8 cellular contexts compared by ENCODE assay signal in the genomic region with DNA sequence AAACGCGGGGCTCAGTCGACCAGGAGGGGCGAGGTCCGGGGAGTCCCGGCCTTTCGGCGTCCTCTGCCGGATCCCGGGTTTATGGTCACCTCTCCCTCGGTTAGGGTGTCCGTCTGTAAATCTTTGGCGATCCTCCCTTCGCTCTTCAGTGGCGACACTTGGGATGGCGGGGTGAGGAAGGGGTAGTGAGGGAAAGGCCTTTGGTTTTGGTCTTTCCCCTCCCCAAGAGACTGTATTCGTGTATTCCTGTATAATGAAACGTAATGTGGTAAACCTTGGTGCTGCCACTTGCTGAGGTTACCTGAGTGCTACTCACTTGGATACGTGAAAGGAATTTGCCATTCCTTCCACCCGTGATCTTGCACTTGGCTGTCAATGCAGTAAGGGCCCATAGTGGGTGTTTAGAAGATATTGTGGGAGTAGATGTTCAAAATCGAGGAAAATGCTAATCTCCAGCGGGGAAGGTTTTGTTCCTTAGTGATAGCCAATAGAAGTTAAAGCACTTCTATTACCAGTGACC. TPM values are rescaled to one million over a fixed set of nuclear protein-coding genes. Genes with fewer than 3 reads are reported as not detected.
A peak's percentile ranks its signal among the peaks of the same experiment; 100 is the strongest.
DNase-seq lines count a peak whose midpoint lies in the region; ATAC-seq and TF ChIP-seq lines count a peak whose summit lies in the region.

No MANE protein-coding gene starts in this region.

- WGBS in right lobe of liver (ENCODE audit: insufficient coverage, low coverage, low lambda C conversion rate, missing lambda C conversion rate): 5% methylated on average over 10 of the region's 22 CpGs
- 3 to 38% methylated on average over 1 to 22 of the region's 22 CpGs for WGBS in transverse colon (ENCODE audit: low coverage in 1 of 2), 2 donors

- H3K36me3 ChIP-seq in right lobe of liver: peaks cover 0 to 11% (median 2%) of the 10 kb centered on the region in 4 donors
- no peaks in the 10 kb centered on the region for H3K36me3 ChIP-seq in transverse colon

- in situ Hi-C loops in transverse colon (cut with MboI; ENCODE audit: low pct_ligation_motif_present in 1 of 4, low pct_unique_long_range_greater_than_20kb in 1 of 4, low sequenced_read_pairs in 3 of 4): no loop called here

- peak overlapping the region; percentile 76 to 89 (median 85) for H3K4me3 ChIP-seq in right lobe of liver
- H3K4me3 ChIP-seq in transverse colon: peak overlapping the region; percentile 63 to 89 (median 76)

- H3K36me3 Mint-ChIP-seq in activated naive CD8-positive, alpha-beta T cell treated with anti-CD3 and anti-CD28 coated beads, Interleukin-2, amount 50 U/mL, for 24 hours (ENCODE audit: low read depth): peaks cover 24% of the 10 kb centered on the region

- intact Hi-C loops in right lobe of liver (cut with DNase I): no loop called here
- intact Hi-C loops in transverse colon (cut with DNase I; ENCODE audit: low total_unique reads): no loop called here

- DNase-seq in GM10266 (ENCODE audit: extremely low spot score): no peak
- no peak for DNase-seq in activated naive CD8-positive, alpha-beta T cell treated with anti-CD3 and anti-CD28 coated beads, Interleukin-2, amount 50 U/mL, for 24 hours
- DNase-seq in right lobe of liver: no peak
- DNase-seq in transverse colon: no peak
- no peak for DNase-seq in HK-2 (ENCODE audit: unreplicated experiment)
- no peak for DNase-seq in NCI-H226

- no peaks in the 10 kb centered on the region for H3K27me3 ChIP-seq in right lobe of liver
- no peaks in the 10 kb centered on the region for H3K27me3 ChIP-seq in transverse colon

- no peak for TF ChIP-seq EP300 in transverse colon (IDR thresholded peaks at IDR 0.05; ENCODE audit: low read depth)

- H3K4me1 ChIP-seq in right lobe of liver (peaks cover 0 to 7% (median 3%) of the 10 kb centered on the region in 4 donors), transverse colon (peaks cover 0 to 39% (median 15%) of the 10 kb centered on the region in 4 donors)

- H3K27ac Mint-ChIP-seq in activated naive CD8-positive, alpha-beta T cell treated with anti-CD3 and anti-CD28 coated beads, Interleukin-2, amount 50 U/mL, for 24 hours: peak overlapping the region; percentile 98

- no peaks in the 10 kb centered on the region for H3K9me3 Mint-ChIP-seq in activated naive CD8-positive, alpha-beta T cell treated with anti-CD3 and anti-CD28 coated beads, Interleukin-2, amount 50 U/mL, for 24 hours

- H3K27me3 Mint-ChIP-seq in activated naive CD8-positive, alpha-beta T cell treated with anti-CD3 and anti-CD28 coated beads, Interleukin-2, amount 50 U/mL, for 24 hours: no peaks in the 10 kb centered on the region

- H3K27ac ChIP-seq in right lobe of liver (peak overlapping the region; percentile 80 to 93 (median 85)), transverse colon (peak overlapping the region; percentile 84 to 96 (median 94))

- TF ChIP-seq CTCF in GM10266 (IDR thresholded peaks at IDR 0.05; ENCODE audit: control insufficient read depth, insufficient read depth, low read depth, missing control alignments): peak; percentile 19
- no peak for TF ChIP-seq CTCF in right lobe of liver (IDR thresholded peaks at IDR 0.05)
- peak in 3 of 5 experiments; percentile 11 to 42 (median 35) for TF ChIP-seq CTCF in transverse colon (IDR thresholded peaks at IDR 0.05)

- peak overlapping the region; percentile 97 for H3K4me3 Mint-ChIP-seq in activated naive CD8-positive, alpha-beta T cell treated with anti-CD3 and anti-CD28 coated beads, Interleukin-2, amount 50 U/mL, for 24 hours

- ATAC-seq in HG02798 (IDR thresholded peaks at IDR 0.05; ENCODE audit: poor library complexity, unreplicated experiment) (peak; percentile 8), right lobe of liver (no peak), GM19467 (IDR thresholded peaks at IDR 0.05; ENCODE audit: unreplicated experiment) (no peak)
- peak; percentile 2 for ATAC-seq in activated naive CD8-positive, alpha-beta T cell treated with anti-CD3 and anti-CD28 coated beads, Interleukin-2, amount 50 U/mL, for 24 hours

- H3K9me3 ChIP-seq in right lobe of liver: no peaks in the 10 kb centered on the region
- H3K9me3 ChIP-seq in transverse colon: no peaks in the 10 kb centered on the region

- peaks cover 51% of the 10 kb centered on the region for H3K4me1 Mint-ChIP-seq in activated naive CD8-positive, alpha-beta T cell treated with anti-CD3 and anti-CD28 coated beads, Interleukin-2, amount 50 U/mL, for 24 hours

- TF ChIP-seq POLR2A in right lobe of liver (IDR thresholded peaks at IDR 0.05): no peak
- no peak for TF ChIP-seq POLR2A in transverse colon (IDR thresholded peaks at IDR 0.05)

RNA-seq across cellular contexts. Expression of a gene that starts 0.5 kb away (rescaled TPM):
- total RNA-seq in right lobe of liver (10 to 100 TPM in 5 of 6 experiments, 1 to 10 TPM in 1; 9.5 to 14.3 (median 11.2) TPM), transverse colon (10 to 100 TPM in 3 of 4 donors, 1 to 10 TPM in 1; 5.6 to 44.6 (median 22.1) TPM)

Comparison
In these comparisons a context has a peak if more than half of its experiments do, and no peak if none do; other contexts are left out.
1. CTCF ChIP-seq: peak in GM10266 (single experiment) and transverse colon (3 of 5); none in right lobe of liver (0 of 4).
2. ATAC-seq: peak in HG02798 (single experiment) and activated naive CD8-positive, alpha-beta T cell treated with anti-CD3 and anti-CD28 coated beads, Interleukin-2, amount 50 U/mL, for 24 hours (single experiment); none in right lobe of liver (0 of 4) and GM19467 (single experiment).